Comparison of ENCODE assay signal across 1 cellular context in the genomic region with DNA sequence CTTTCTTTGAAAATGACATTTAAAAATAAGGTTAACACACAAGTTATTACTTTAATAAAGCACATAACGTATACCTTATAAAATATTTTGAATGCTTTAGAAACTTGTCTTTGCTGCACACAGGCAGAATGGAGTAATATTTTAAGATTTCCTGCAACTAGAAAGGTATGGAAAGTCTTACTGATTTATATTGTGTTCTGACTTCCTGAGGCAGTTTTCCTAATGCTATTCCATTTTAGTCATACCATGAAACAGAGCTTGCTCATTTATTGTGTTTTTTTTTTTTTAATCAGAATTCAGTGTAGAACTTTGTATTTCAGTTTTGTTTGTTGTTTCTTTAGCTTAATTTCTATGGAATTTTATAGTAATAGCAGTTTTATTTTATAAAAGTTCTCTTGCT.
TF ChIP-seq lines count a peak whose summit lies in the region.

No MANE protein-coding gene starts in this region.

TF ChIP-seq in IMR-90, 13 proteins besides CTCF, POLR2A, EP300 and RAD21:
- TF ChIP-seq MAZ (IDR thresholded peaks at IDR 0.05; ENCODE audit: borderline replicate concordance, low read depth, low read length) (no peak), RFX5 (IDR thresholded peaks at IDR 0.05; ENCODE audit: low read depth, low read length) (no peak), RCOR1 (IDR thresholded peaks at IDR 0.05; ENCODE audit: insufficient replicate concordance, low read length) (no peak), SMC3 (IDR thresholded peaks at IDR 0.05; ENCODE audit: low read depth, low read length) (no peak), CHD1 (IDR thresholded peaks at IDR 0.05; ENCODE audit: low read depth, low read length) (no peak), MAFK (IDR thresholded peaks at IDR 0.05; ENCODE audit: low read depth, low read length) (no peak), MXI1 (IDR thresholded peaks at IDR 0.05; ENCODE audit: borderline replicate concordance, low read depth, low read length) (no peak), CEBPB (IDR thresholded peaks at IDR 0.05; ENCODE audit: low read depth, low read length) (no peak), BHLHE40 (IDR thresholded peaks at IDR 0.05; ENCODE audit: low read depth, low read length) (no peak), NFE2L2 (IDR thresholded peaks at IDR 0.05; ENCODE audit: low read depth, low read length) (no peak), FOS (IDR thresholded peaks at IDR 0.05; ENCODE audit: low read depth, low read length) (no peak)
- TF ChIP-seq, protein P1, sequence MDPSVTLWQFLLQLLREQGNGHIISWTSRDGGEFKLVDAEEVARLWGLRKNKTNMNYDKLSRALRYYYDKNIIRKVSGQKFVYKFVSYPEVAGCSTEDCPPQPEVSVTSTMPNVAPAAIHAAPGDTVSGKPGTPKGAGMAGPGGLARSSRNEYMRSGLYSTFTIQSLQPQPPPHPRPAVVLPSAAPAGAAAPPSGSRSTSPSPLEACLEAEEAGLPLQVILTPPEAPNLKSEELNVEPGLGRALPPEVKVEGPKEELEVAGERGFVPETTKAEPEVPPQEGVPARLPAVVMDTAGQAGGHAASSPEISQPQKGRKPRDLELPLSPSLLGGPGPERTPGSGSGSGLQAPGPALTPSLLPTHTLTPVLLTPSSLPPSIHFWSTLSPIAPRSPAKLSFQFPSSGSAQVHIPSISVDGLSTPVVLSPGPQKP (IDR thresholded peaks at IDR 0.05; ENCODE audit: borderline replicate concordance, low read depth, low read length), result no peak
- TF ChIP-seq, protein P2, sequence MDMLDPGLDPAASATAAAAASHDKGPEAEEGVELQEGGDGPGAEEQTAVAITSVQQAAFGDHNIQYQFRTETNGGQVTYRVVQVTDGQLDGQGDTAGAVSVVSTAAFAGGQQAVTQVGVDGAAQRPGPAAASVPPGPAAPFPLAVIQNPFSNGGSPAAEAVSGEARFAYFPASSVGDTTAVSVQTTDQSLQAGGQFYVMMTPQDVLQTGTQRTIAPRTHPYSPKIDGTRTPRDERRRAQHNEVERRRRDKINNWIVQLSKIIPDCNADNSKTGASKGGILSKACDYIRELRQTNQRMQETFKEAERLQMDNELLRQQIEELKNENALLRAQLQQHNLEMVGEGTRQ (IDR thresholded peaks at IDR 0.05; ENCODE audit: low read depth, low read length), result no peak
